10 cellular contexts compared by ENCODE assay signal in the genomic region with DNA sequence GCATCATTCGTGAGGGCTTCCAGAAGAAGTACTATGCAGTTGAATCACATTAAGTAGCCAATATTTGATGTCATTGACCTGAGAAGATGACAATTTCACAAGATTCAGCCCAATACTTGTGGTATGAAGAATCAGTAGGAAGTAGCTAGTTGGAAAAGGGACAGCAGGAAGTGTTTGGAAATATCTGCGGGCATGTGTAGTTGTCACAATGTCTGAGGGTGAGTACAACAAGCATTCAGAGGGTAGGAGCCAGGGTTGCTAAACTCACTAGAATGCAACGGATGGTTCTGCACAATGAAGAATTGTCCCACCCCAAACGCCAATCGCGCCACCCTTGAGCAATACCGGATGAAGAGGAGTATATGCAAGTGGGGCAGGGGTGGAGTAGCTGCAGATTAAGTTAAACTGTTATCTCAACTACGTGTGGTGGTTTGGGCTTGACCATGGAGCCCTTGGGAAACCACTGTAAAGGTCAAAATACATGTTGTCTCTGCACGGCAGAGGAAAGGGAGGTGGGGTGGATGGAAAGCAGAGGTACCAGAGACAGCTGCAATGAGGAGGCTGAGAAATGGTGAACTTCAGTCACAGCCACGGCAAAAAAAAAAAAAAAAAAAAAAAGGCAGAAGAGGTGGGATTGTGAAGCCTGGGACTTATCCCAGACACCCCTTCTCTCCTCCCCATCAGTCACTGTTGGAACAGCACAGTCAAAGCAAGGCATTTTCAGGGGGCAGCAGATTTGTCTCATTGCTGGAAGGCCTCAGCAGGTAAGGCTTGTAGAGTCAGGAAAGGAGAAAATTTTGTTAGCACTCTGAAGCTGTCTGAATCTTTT. TPM values are rescaled to one million over a fixed set of nuclear protein-coding genes. Genes with fewer than 3 reads are reported as not detected.
DNase-seq lines count a peak whose midpoint lies in the region; ATAC-seq, FAIRE-seq and TF ChIP-seq lines count a peak whose summit lies in the region.
"Had no signal": no experiment of that assay in that cellular context is flagged by ENCODE, and none has a peak within 500 bp of the region (broad histone marks: within the 10 kb centered on the region; RNA-seq: fewer than 3 reads in every experiment).

No MANE protein-coding gene starts in this region.

- H3K9me3 ChIP-seq in kidney (ENCODE audit: control insufficient read depth in 1 of 2, low read length in 2 of 2): no peaks in the 10 kb centered on the region
- H3K9me3 ChIP-seq in upper lobe of right lung: no peaks in the 10 kb centered on the region

- H3K27ac ChIP-seq in kidney (ENCODE audit: low read depth in 2 of 2, low read length in 2 of 2) (peak overlapping the region; percentile 43 to 75), upper lobe of right lung (peak overlapping the region; percentile 39)

- peak overlapping the region in 1 of 2 donors; percentile 36 for H3K9ac ChIP-seq in kidney (ENCODE audit: low read length in 2 of 2)

- FAIRE-seq in kidney (lab: Jason Lieb, UNC) (no peak), RCC 7860 (lab: Jason Lieb, UNC) (no peak)
- FAIRE-seq: H1 had no signal

- TF ChIP-seq CTCF in kidney (IDR thresholded peaks at IDR 0.05; ENCODE audit: borderline replicate concordance, extremely low read depth, insufficient read depth): no peak
- TF ChIP-seq CTCF in upper lobe of right lung (IDR thresholded peaks at IDR 0.05): no peak

- no peak overlapping the region for H3K4me3 Mint-ChIP-seq in activated naive CD4-positive, alpha-beta T cell treated with anti-CD3 and anti-CD28 coated beads, Interleukin-2, amount 10 ng/mL, durations not matched to agents 7 days and 5 days
- H3K4me3 Mint-ChIP-seq in activated CD4-positive, alpha-beta memory T cell treated with anti-CD3 and anti-CD28 coated beads, Interleukin-2, amount 10 ng/mL, durations not matched to agents 7 days and 5 days: no peak overlapping the region

- H3K36me3 ChIP-seq in kidney (ENCODE audit: control insufficient read depth in 1 of 2, insufficient read depth in 2 of 2, low read length in 2 of 2) (no peaks in the 10 kb centered on the region), upper lobe of right lung (no peaks in the 10 kb centered on the region)

- peaks cover 10% of the 10 kb centered on the region for H3K4me1 Mint-ChIP-seq in activated naive CD4-positive, alpha-beta T cell treated with anti-CD3 and anti-CD28 coated beads, Interleukin-2, amount 10 ng/mL, durations not matched to agents 7 days and 5 days
- H3K4me1 Mint-ChIP-seq in activated CD4-positive, alpha-beta memory T cell treated with anti-CD3 and anti-CD28 coated beads, Interleukin-2, amount 10 ng/mL, durations not matched to agents 7 days and 5 days: peaks cover 22% of the 10 kb centered on the region

- no peak for ATAC-seq in activated naive CD4-positive, alpha-beta T cell treated with anti-CD3 and anti-CD28 coated beads, Interleukin-2, amount 50 U/mL, for 72 hours
- peak; percentile 85 for ATAC-seq in upper lobe of right lung

- POLR2A ChIA-PET in activated CD4-positive, alpha-beta memory T cell treated with anti-CD3 and anti-CD28 coated beads, Interleukin-2, amount 10 ng/mL, durations not matched to agents 7 days and 5 days (lab: Charles Lee): interaction anchor here (1.1 to 1.8 kb wide), 2 partner anchors 13 to 27 kb away, joined by 3 to 10 read pairs; no protein-coding TSS in a partner anchor

- DNase-seq in activated naive CD4-positive, alpha-beta T cell treated with anti-CD3 and anti-CD28 coated beads, Interleukin-2, amount 50 U/mL, for 72 hours (ENCODE audit: low spot score in 2 of 2): no peak
- no peak for DNase-seq in activated naive CD4-positive, alpha-beta T cell treated with anti-CD3 and anti-CD28 coated beads, Interleukin-2, amount 10 ng/mL, durations not matched to agents 7 days and 5 days
- DNase-seq in activated CD4-positive, alpha-beta memory T cell treated with anti-CD3 and anti-CD28 coated beads, Interleukin-2, amount 10 ng/mL, durations not matched to agents 7 days and 5 days: peak; percentile 30
- DNase-seq in kidney (no peak), upper lobe of right lung (peak; percentile 80), NCI-H1105 treated with DMSO at 0.1 percent for 48 hours (lab: John Stamatoyannopoulos, UW) (no peak), RCC 7860 (ENCODE audit: low spot score) (no peak), SHP77 (lab: John Stamatoyannopoulos, UW) (no peak)

- peaks cover 6 to 19% of the 10 kb centered on the region in 2 donors for H3K9me3 Mint-ChIP-seq in activated naive CD4-positive, alpha-beta T cell treated with anti-CD3 and anti-CD28 coated beads, Interleukin-2, amount 50 U/mL, for 72 hours
- H3K9me3 Mint-ChIP-seq in activated naive CD4-positive, alpha-beta T cell treated with anti-CD3 and anti-CD28 coated beads, Interleukin-2, amount 10 ng/mL, durations not matched to agents 7 days and 5 days: no peaks in the 10 kb centered on the region
- H3K9me3 Mint-ChIP-seq in activated CD4-positive, alpha-beta memory T cell treated with anti-CD3 and anti-CD28 coated beads, Interleukin-2, amount 10 ng/mL, durations not matched to agents 7 days and 5 days: no peaks in the 10 kb centered on the region

- H3K4me1 ChIP-seq in kidney (ENCODE audit: control insufficient read depth in 1 of 2, insufficient read depth in 1 of 2, low read depth in 1 of 2, low read length in 2 of 2) (peaks cover 8 to 13% of the 10 kb centered on the region in 2 donors), upper lobe of right lung (peaks cover 8% of the 10 kb centered on the region)

- peaks cover 6 to 11% of the 10 kb centered on the region in 2 donors for H3K36me3 Mint-ChIP-seq in activated naive CD4-positive, alpha-beta T cell treated with anti-CD3 and anti-CD28 coated beads, Interleukin-2, amount 50 U/mL, for 72 hours
- no peaks in the 10 kb centered on the region for H3K36me3 Mint-ChIP-seq in activated naive CD4-positive, alpha-beta T cell treated with anti-CD3 and anti-CD28 coated beads, Interleukin-2, amount 10 ng/mL, durations not matched to agents 7 days and 5 days
- no peaks in the 10 kb centered on the region for H3K36me3 Mint-ChIP-seq in activated CD4-positive, alpha-beta memory T cell treated with anti-CD3 and anti-CD28 coated beads, Interleukin-2, amount 10 ng/mL, durations not matched to agents 7 days and 5 days (ENCODE audit: low read depth)

- peaks cover 3% of the 10 kb centered on the region for H3K27me3 Mint-ChIP-seq in activated naive CD4-positive, alpha-beta T cell treated with anti-CD3 and anti-CD28 coated beads, Interleukin-2, amount 10 ng/mL, durations not matched to agents 7 days and 5 days
- peaks cover 3% of the 10 kb centered on the region for H3K27me3 Mint-ChIP-seq in activated CD4-positive, alpha-beta memory T cell treated with anti-CD3 and anti-CD28 coated beads, Interleukin-2, amount 10 ng/mL, durations not matched to agents 7 days and 5 days

- CTCF ChIA-PET in activated naive CD4-positive, alpha-beta T cell treated with anti-CD3 and anti-CD28 coated beads, Interleukin-2, amount 10 ng/mL, durations not matched to agents 7 days and 5 days (lab: Charles Lee): no interaction called here
- CTCF ChIA-PET in activated CD4-positive, alpha-beta memory T cell treated with anti-CD3 and anti-CD28 coated beads, Interleukin-2, amount 10 ng/mL, durations not matched to agents 7 days and 5 days (lab: Charles Lee): interaction anchor here (0.7 to 1.1 kb wide), 2 partner anchors 13 to 34 kb away, joined by 3 to 5 read pairs; no protein-coding TSS in a partner anchor

- H3K27me3 ChIP-seq in upper lobe of right lung: no peaks in the 10 kb centered on the region

- peak overlapping the region; percentile 0 to 69 for H3K27ac Mint-ChIP-seq in activated naive CD4-positive, alpha-beta T cell treated with anti-CD3 and anti-CD28 coated beads, Interleukin-2, amount 50 U/mL, for 72 hours
- H3K27ac Mint-ChIP-seq in activated naive CD4-positive, alpha-beta T cell treated with anti-CD3 and anti-CD28 coated beads, Interleukin-2, amount 10 ng/mL, durations not matched to agents 7 days and 5 days: no peak overlapping the region
- peak overlapping the region; percentile 78 for H3K27ac Mint-ChIP-seq in activated CD4-positive, alpha-beta memory T cell treated with anti-CD3 and anti-CD28 coated beads, Interleukin-2, amount 10 ng/mL, durations not matched to agents 7 days and 5 days

- H3K4me3 ChIP-seq in kidney (ENCODE audit: low read length in 2 of 2) (peak overlapping the region in 1 of 2 donors; percentile 19), upper lobe of right lung (no peak overlapping the region)

- intact Hi-C loops in kidney (cut with DNase I): no loop called here
- intact Hi-C loops in upper lobe of right lung (cut with DNase I): no loop called here

RNA-seq across cellular contexts. Expression of a gene that starts 5.1 kb away (rescaled TPM):
- 1 to 10 TPM; 3.4 to 5.3 TPM for total RNA-seq in activated naive CD4-positive, alpha-beta T cell treated with anti-CD3 and anti-CD28 coated beads, Interleukin-2, amount 50 U/mL, for 72 hours
- 1 to 10 TPM; 3.6 to 4.7 TPM for total RNA-seq in activated CD4-positive, alpha-beta memory T cell treated with anti-CD3 and anti-CD28 coated beads, Interleukin-2, amount 10 ng/mL, durations not matched to agents 7 days and 5 days
- total RNA-seq in kidney (2.7 TPM), upper lobe of right lung (4.9 TPM)
- 2.5 TPM for polyA plus RNA-seq in kidney (ENCODE audit: insufficient read depth, low read depth, low replicate concordance)
- total RNA-seq: H1 had no signal
- polyA plus RNA-seq: H1 had no signal

RNA-seq across cellular contexts. Expression of a gene that starts 52.6 kb away (rescaled TPM):
- total RNA-seq in activated naive CD4-positive, alpha-beta T cell treated with anti-CD3 and anti-CD28 coated beads, Interleukin-2, amount 50 U/mL, for 72 hours: not detected
- total RNA-seq in activated CD4-positive, alpha-beta memory T cell treated with anti-CD3 and anti-CD28 coated beads, Interleukin-2, amount 10 ng/mL, durations not matched to agents 7 days and 5 days: not detected
- total RNA-seq in kidney (1.7 TPM), upper lobe of right lung (not detected)
- 1.0 TPM for polyA plus RNA-seq in kidney (ENCODE audit: insufficient read depth, low read depth, low replicate concordance)
- total RNA-seq: kidney epithelial cell had no signal

Comparison
In these comparisons a context has a peak if more than half of its experiments do, and no peak if none do; other contexts are left out.
1. DNase-seq: peak in activated CD4-positive, alpha-beta memory T cell treated with anti-CD3 and anti-CD28 coated beads, Interleukin-2, amount 10 ng/mL, durations not matched to agents 7 days and 5 days (single experiment) and upper lobe of right lung (single experiment); none in activated naive CD4-positive, alpha-beta T cell treated with anti-CD3 and anti-CD28 coated beads, Interleukin-2, amount 50 U/mL, for 72 hours (0 of 2), activated naive CD4-positive, alpha-beta T cell treated with anti-CD3 and anti-CD28 coated beads, Interleukin-2, amount 10 ng/mL, durations not matched to agents 7 days and 5 days (single experiment), kidney (single experiment), NCI-H1105 treated with DMSO at 0.1 percent for 48 hours (single experiment), RCC 7860 (single experiment) and SHP77 (0 of 2).